Comparison of ENCODE assay signal across 10 cellular contexts in the genomic region with DNA sequence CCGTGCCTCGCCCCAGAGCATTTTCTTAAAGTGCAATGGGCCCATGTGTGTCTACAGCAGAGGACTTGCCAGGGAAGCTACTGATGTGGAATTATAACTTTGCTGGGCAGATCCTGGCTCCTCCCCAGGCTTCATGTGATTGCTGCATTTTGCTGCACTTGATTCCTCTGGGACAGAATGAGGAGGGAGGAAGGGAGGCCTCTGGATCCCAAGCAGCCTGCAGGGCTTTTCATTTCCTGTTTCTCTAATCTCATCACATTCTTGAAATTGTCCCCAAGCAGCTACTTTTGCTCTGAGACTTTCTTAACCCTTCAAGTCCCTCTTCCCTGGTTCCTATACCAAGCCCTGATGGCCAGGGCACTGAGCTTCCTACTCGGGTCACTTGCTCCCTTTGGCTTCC.
DNase-seq lines count a peak whose midpoint lies in the region; ATAC-seq and TF ChIP-seq lines count a peak whose summit lies in the region.
"Had no signal": no experiment of that assay in that cellular context is flagged by ENCODE, and none has a peak within 500 bp of the region (broad histone marks: within the 10 kb centered on the region; RNA-seq: fewer than 3 reads in every experiment).

No MANE protein-coding gene starts in this region.

- H3K36me3 Mint-ChIP-seq in WTC11 = peaks cover 3% of the 10 kb centered on the region; the same call in 1 of the 2 replicates
- H3K36me3 Mint-ChIP-seq in CD4-positive, alpha-beta T cell (ENCODE audit: low read depth) = no peaks in the 10 kb centered on the region
- no peaks in the 10 kb centered on the region for H3K36me3 Mint-ChIP-seq in activated CD8-positive, alpha-beta memory T cell treated with anti-CD3 and anti-CD28 coated beads, Interleukin-2, amount 10 ng/mL, durations not matched to agents 7 days and 5 days

- DNase-seq in ELR (ENCODE audit: low read depth) = peak; percentile 60
- no peak for DNase-seq in WTC11 (ENCODE audit: low spot score)
- peak; percentile 65 for DNase-seq in left ventricle myocardium superior
- no peak for DNase-seq in sciatic nerve (ENCODE audit: low spot score)
- DNase-seq in activated CD8-positive, alpha-beta memory T cell treated with anti-CD3 and anti-CD28 coated beads, Interleukin-2, amount 50 U/mL, for 4 hours = no peak
- no peak for DNase-seq in CD4-positive, alpha-beta T cell
- no peak for DNase-seq in activated CD8-positive, alpha-beta memory T cell treated with anti-CD3 and anti-CD28 coated beads, Interleukin-2, amount 10 ng/mL, durations not matched to agents 7 days and 5 days
- DNase-seq in colonic mucosa = no peak
- DNase-seq: effector CD4-positive, alpha-beta T cell; stimulated activated CD8-positive, alpha-beta memory T cell treated with anti-CD3 and anti-CD28 coated beads, Interleukin-4, amount 100 ng/mL, for 48 hours had no signal

- no peak overlapping the region for H3K27ac ChIP-seq in CD4-positive, alpha-beta T cell (ENCODE audit: low read depth, low read length)
- no peak overlapping the region for H3K27ac ChIP-seq in colonic mucosa

- no peak overlapping the region for H3K4me3 Mint-ChIP-seq in WTC11
- H3K4me3 Mint-ChIP-seq in CD4-positive, alpha-beta T cell = no peak overlapping the region
- H3K4me3 Mint-ChIP-seq in activated CD8-positive, alpha-beta memory T cell treated with anti-CD3 and anti-CD28 coated beads, Interleukin-2, amount 10 ng/mL, durations not matched to agents 7 days and 5 days = no peak overlapping the region

- H3K4me1 Mint-ChIP-seq in WTC11 = peaks cover 38% of the 10 kb centered on the region
- no peaks in the 10 kb centered on the region for H3K4me1 Mint-ChIP-seq in CD4-positive, alpha-beta T cell (ENCODE audit: low read depth)
- H3K4me1 Mint-ChIP-seq in activated CD8-positive, alpha-beta memory T cell treated with anti-CD3 and anti-CD28 coated beads, Interleukin-2, amount 10 ng/mL, durations not matched to agents 7 days and 5 days = no peaks in the 10 kb centered on the region

- H3K9me3 ChIP-seq in CD4-positive, alpha-beta T cell (ENCODE audit: control insufficient read depth, low read length) = no peaks in the 10 kb centered on the region
- no peaks in the 10 kb centered on the region for H3K9me3 ChIP-seq in colonic mucosa

- intact Hi-C loops in left ventricle myocardium superior (cut with micrococcal nuclease) = no loop called here
- intact Hi-C loops in sciatic nerve (cut with DNase I) = no loop called here
- intact Hi-C loops in CD4-positive, alpha-beta T cell (cut with DNase I, micrococcal nuclease) = no loop called here
- intact Hi-C loops in colonic mucosa (cut with DNase I) = no loop called here

- H3K27ac Mint-ChIP-seq in WTC11 = peak overlapping the region; percentile 83
- no peak overlapping the region for H3K27ac Mint-ChIP-seq in CD4-positive, alpha-beta T cell
- H3K27ac Mint-ChIP-seq in activated CD8-positive, alpha-beta memory T cell treated with anti-CD3 and anti-CD28 coated beads, Interleukin-2, amount 10 ng/mL, durations not matched to agents 7 days and 5 days = no peak overlapping the region

- no peaks in the 10 kb centered on the region for H3K36me3 ChIP-seq in colonic mucosa

- H3K9me3 Mint-ChIP-seq in WTC11 = peaks cover 10% of the 10 kb centered on the region
- no peaks in the 10 kb centered on the region for H3K9me3 Mint-ChIP-seq in CD4-positive, alpha-beta T cell
- H3K9me3 Mint-ChIP-seq in activated CD8-positive, alpha-beta memory T cell treated with anti-CD3 and anti-CD28 coated beads, Interleukin-2, amount 10 ng/mL, durations not matched to agents 7 days and 5 days (ENCODE audit: low read depth) = no peaks in the 10 kb centered on the region

- POLR2A ChIA-PET in WTC11 (lab: Charles Lee) = no interaction called here
- POLR2A ChIA-PET in CD4-positive, alpha-beta T cell (lab: Charles Lee) = no interaction called here

- TF ChIP-seq CTCF in WTC11 (IDR thresholded peaks at IDR 0.05) (no peak), colonic mucosa (IDR thresholded peaks at IDR 0.05) (no peak)
- no peak for TF ChIP-seq CTCF in CD4-positive, alpha-beta T cell (IDR thresholded peaks at IDR 0.05)

- H3K4me3 ChIP-seq in colonic mucosa = no peak overlapping the region

- ATAC-seq in WTC11 = peak; percentile 69
- peak; percentile 92 for ATAC-seq in left ventricle myocardium superior
- ATAC-seq in sciatic nerve = peak; percentile 89
- no peak for ATAC-seq in CD4-positive, alpha-beta T cell (ENCODE audit: poor library complexity)
- ATAC-seq in activated CD8-positive, alpha-beta memory T cell treated with anti-CD3 and anti-CD28 coated beads, Interleukin-2, amount 10 ng/mL, durations not matched to agents 7 days and 5 days = no peak

- no peaks in the 10 kb centered on the region; the same call in 1 of the 2 replicates for H3K27me3 Mint-ChIP-seq in WTC11 (ENCODE audit: low read depth)
- H3K27me3 Mint-ChIP-seq in CD4-positive, alpha-beta T cell = peaks cover 20% of the 10 kb centered on the region
- no peaks in the 10 kb centered on the region for H3K27me3 Mint-ChIP-seq in activated CD8-positive, alpha-beta memory T cell treated with anti-CD3 and anti-CD28 coated beads, Interleukin-2, amount 10 ng/mL, durations not matched to agents 7 days and 5 days

- H3K27me3 ChIP-seq in CD4-positive, alpha-beta T cell (ENCODE audit: control insufficient read depth, insufficient read depth, low read length) = no peaks in the 10 kb centered on the region
- no peaks in the 10 kb centered on the region for H3K27me3 ChIP-seq in colonic mucosa

- no peak overlapping the region for H3K9ac ChIP-seq in colonic mucosa (ENCODE audit: low read depth in 2 of 2, low read length in 2 of 2)

- no peaks in the 10 kb centered on the region for H3K4me1 ChIP-seq in colonic mucosa

- CTCF ChIA-PET in WTC11 (lab: Charles Lee) = interaction anchor here (0.7 to 1.1 kb wide), 3 partner anchors 22 to 241 kb away, joined by 3 to 4 read pairs (median 4); no protein-coding TSS in a partner anchor
- CTCF ChIA-PET in CD4-positive, alpha-beta T cell (lab: Charles Lee) = no interaction called here
- CTCF ChIA-PET in activated CD8-positive, alpha-beta memory T cell treated with anti-CD3 and anti-CD28 coated beads, Interleukin-2, amount 10 ng/mL, durations not matched to agents 7 days and 5 days (lab: Charles Lee) = no interaction called here

TF ChIP-seq in WTC11, 78 proteins besides CTCF, POLR2A, EP300 and RAD21 (continues in another document):
- TF ChIP-seq, protein P1, sequence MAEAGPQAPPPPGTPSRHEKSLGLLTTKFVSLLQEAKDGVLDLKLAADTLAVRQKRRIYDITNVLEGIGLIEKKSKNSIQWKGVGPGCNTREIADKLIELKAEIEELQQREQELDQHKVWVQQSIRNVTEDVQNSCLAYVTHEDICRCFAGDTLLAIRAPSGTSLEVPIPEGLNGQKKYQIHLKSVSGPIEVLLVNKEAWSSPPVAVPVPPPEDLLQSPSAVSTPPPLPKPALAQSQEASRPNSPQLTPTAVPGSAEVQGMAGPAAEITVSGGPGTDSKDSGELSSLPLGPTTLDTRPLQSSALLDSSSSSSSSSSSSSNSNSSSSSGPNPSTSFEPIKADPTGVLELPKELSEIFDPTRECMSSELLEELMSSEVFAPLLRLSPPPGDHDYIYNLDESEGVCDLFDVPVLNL (CRISPR knock-in tag; IDR thresholded peaks at IDR 0.05; ENCODE audit: borderline replicate concordance, low read depth) = no peak
- no peak for TF ChIP-seq ZNF232 (CRISPR knock-in tag; IDR thresholded peaks at IDR 0.05)
- TF ChIP-seq CREB1 (CRISPR knock-in tag; IDR thresholded peaks at IDR 0.05) = no peak
- TF ChIP-seq, protein P2, sequence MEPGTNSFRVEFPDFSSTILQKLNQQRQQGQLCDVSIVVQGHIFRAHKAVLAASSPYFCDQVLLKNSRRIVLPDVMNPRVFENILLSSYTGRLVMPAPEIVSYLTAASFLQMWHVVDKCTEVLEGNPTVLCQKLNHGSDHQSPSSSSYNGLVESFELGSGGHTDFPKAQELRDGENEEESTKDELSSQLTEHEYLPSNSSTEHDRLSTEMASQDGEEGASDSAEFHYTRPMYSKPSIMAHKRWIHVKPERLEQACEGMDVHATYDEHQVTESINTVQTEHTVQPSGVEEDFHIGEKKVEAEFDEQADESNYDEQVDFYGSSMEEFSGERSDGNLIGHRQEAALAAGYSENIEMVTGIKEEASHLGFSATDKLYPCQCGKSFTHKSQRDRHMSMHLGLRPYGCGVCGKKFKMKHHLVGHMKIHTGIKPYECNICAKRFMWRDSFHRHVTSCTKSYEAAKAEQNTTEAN (CRISPR knock-in tag; IDR thresholded peaks at IDR 0.05) = no peak
- TF ChIP-seq TEAD1 (CRISPR knock-in tag; IDR thresholded peaks at IDR 0.05) = no peak
- no peak for TF ChIP-seq JUN (CRISPR knock-in tag; IDR thresholded peaks at IDR 0.05)
- TF ChIP-seq MYBL2 (CRISPR knock-in tag; IDR thresholded peaks at IDR 0.05) = no peak
- TF ChIP-seq, protein P3, sequence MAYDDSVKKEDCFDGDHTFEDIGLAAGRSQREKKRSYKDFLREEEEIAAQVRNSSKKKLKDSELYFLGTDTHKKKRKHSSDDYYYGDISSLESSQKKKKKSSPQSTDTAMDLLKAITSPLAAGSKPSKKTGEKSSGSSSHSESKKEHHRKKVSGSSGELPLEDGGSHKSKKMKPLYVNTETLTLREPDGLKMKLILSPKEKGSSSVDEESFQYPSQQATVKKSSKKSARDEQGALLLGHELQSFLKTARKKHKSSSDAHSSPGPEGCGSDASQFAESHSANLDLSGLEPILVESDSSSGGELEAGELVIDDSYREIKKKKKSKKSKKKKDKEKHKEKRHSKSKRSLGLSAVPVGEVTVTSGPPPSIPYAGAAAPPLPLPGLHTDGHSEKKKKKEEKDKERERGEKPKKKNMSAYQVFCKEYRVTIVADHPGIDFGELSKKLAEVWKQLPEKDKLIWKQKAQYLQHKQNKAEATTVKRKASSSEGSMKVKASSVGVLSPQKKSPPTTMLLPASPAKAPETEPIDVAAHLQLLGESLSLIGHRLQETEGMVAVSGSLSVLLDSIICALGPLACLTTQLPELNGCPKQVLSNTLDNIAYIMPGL (CRISPR knock-in tag; IDR thresholded peaks at IDR 0.05) = no peak
- no peak for TF ChIP-seq NR2C2 (CRISPR knock-in tag; IDR thresholded peaks at IDR 0.05)
- no peak for TF ChIP-seq MXD4 (CRISPR knock-in tag; IDR thresholded peaks at IDR 0.05; ENCODE audit: borderline replicate concordance)
- TF ChIP-seq GABPB1 (CRISPR knock-in tag; IDR thresholded peaks at IDR 0.05) = no peak
- TF ChIP-seq SOX15 (CRISPR knock-in tag; IDR thresholded peaks at IDR 0.05) = no peak

Comparison
In these comparisons a context has a peak if more than half of its experiments do, and no peak if none do; other contexts are left out.
1. DNase-seq: peak in ELR (single experiment) and left ventricle myocardium superior (single experiment); none in WTC11 (single experiment), sciatic nerve (single experiment), activated CD8-positive, alpha-beta memory T cell treated with anti-CD3 and anti-CD28 coated beads, Interleukin-2, amount 50 U/mL, for 4 hours (single experiment), CD4-positive, alpha-beta T cell (0 of 10), activated CD8-positive, alpha-beta memory T cell treated with anti-CD3 and anti-CD28 coated beads, Interleukin-2, amount 10 ng/mL, durations not matched to agents 7 days and 5 days (single experiment) and colonic mucosa (single experiment).
2. ATAC-seq: peak in WTC11 (single experiment), left ventricle myocardium superior (single experiment) and sciatic nerve (single experiment); none in CD4-positive, alpha-beta T cell (single experiment) and activated CD8-positive, alpha-beta memory T cell treated with anti-CD3 and anti-CD28 coated beads, Interleukin-2, amount 10 ng/mL, durations not matched to agents 7 days and 5 days (single experiment).